In the genomic region with DNA sequence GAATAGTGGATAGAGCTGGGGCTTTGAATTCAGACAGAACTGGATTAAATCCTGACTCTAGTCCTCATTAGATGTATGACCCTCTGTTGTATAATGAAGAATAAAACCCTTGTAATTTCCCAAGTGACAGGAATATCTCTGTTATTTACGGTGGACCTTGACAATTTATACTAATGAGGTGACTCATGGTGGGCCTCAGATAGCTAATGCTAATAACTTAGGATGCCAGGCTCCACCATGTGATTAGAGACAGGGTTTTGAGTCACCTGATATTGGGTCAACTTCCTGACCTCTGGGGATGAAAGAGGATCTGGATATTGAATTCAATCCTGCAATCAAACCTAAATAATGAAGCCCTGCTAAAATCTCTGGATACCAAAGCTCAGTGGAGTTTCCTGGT, we compare ENCODE assay signal across 23 cellular contexts. TPM values are rescaled to one million over a fixed set of nuclear protein-coding genes. Genes with fewer than 3 reads are reported as not detected.
DNase-seq lines count a peak whose midpoint lies in the region; ATAC-seq, FAIRE-seq and TF ChIP-seq lines count a peak whose summit lies in the region.
"Had no signal": no experiment of that assay in that cellular context is flagged by ENCODE, and none has a peak within 500 bp of the region (broad histone marks: within the 10 kb centered on the region; RNA-seq: fewer than 3 reads in every experiment).

No MANE protein-coding gene starts in this region.

- H3K4me3 ChIP-seq in SK-N-SH (ENCODE audit: low read depth in 2 of 2, low read length in 1 of 2) (no peak overlapping the region), endothelial cell of umbilical vein (replicated peaks in 1 of 3; ENCODE audit: insufficient read depth in 1 of 3, low read depth in 1 of 3, low read length in 3 of 3) (no peak overlapping the region), GM23338 (no peak overlapping the region)
- H3K4me3 ChIP-seq: BLaER1 treated with 17β-estradiol and CSF1 and Interleukin-3, amounts not matched to agents 10 nM and 100 nM; K562; Peyer's patch had no signal

- no peak overlapping the region for H3K4me2 ChIP-seq in SK-N-SH
- no peak overlapping the region for H3K4me2 ChIP-seq in endothelial cell of umbilical vein (ENCODE audit: insufficient read depth, low read length)
- H3K4me2 ChIP-seq in GM23338 = no peak overlapping the region
- H3K4me2 ChIP-seq: BLaER1 treated with 17β-estradiol and CSF1 and Interleukin-3, amounts not matched to agents 10 nM and 100 nM had no signal

- H3K36me3 Mint-ChIP-seq in T-helper 17 cell (ENCODE audit: low read depth) = peaks cover 18% of the 10 kb centered on the region
- peaks cover 52% of the 10 kb centered on the region for H3K36me3 Mint-ChIP-seq in progenitor cell of endocrine pancreas (ENCODE audit: insufficient read depth)
- peaks cover 65% of the 10 kb centered on the region for H3K36me3 Mint-ChIP-seq in GM23338 (ENCODE audit: low read depth)

- intact Hi-C loops in endothelial cell of umbilical vein (cut with micrococcal nuclease) = no loop called here

- no peak for ATAC-seq in SK-N-SH treated with all-trans-retinoic acid at 6 μM for 48 hours
- ATAC-seq in T-helper 17 cell = no peak
- ATAC-seq in GM23338 = no peak
- no peak for ATAC-seq in HG02884 (IDR thresholded peaks at IDR 0.05; ENCODE audit: unreplicated experiment)
- ATAC-seq: CD8-positive, alpha-beta T cell; K562 had no signal

- H3K9me3 Mint-ChIP-seq in progenitor cell of endocrine pancreas (ENCODE audit: low read depth) = peaks cover 9% of the 10 kb centered on the region
- H3K9me3 Mint-ChIP-seq in GM23338 = peaks cover 20% of the 10 kb centered on the region

- TF ChIP-seq EP300 in SK-N-SH (IDR thresholded peaks at IDR 0.05; ENCODE audit: borderline replicate concordance in 1 of 2, low read depth in 1 of 2, low read length in 1 of 2) = no peak

- no peak for TF ChIP-seq POLR2A in endothelial cell of umbilical vein (IDR thresholded peaks at IDR 0.05; ENCODE audit: low read depth, low read length)

- H4K20me1 ChIP-seq in SK-N-SH (ENCODE audit: insufficient read depth) (no peaks in the 10 kb centered on the region; the same call in 1 of the 2 replicates), endothelial cell of umbilical vein (replicated peaks; ENCODE audit: control insufficient read depth, extremely low read depth, insufficient read depth, low read length) (no peaks in the 10 kb centered on the region), GM23338 (replicated peaks; ENCODE audit: insufficient read depth) (0 out of 2 replicates have a peak, but pooled peaks cover 4% of the 10 kb centered on the region)

- DNase-seq in SK-N-SH (no peak), T-helper 17 cell (no peak), endothelial cell of umbilical vein (ENCODE audit: low read depth, low spot score) (no peak), progenitor cell of endocrine pancreas (ENCODE audit: low spot score, unreplicated experiment) (no peak), germinal center (ENCODE audit: low spot score) (no peak), GM23338 (ENCODE audit: low spot score) (no peak)
- DNase-seq: 8988T; Calu3; CD8-positive, alpha-beta T cell; DMS153; GDM1; NCI-H1092; NCI-H1436; NCI-H2029; NCI-H2227 treated with DMSO at 0.1 percent for 48 hours; NCI-H510A; NCI-H748 treated with DMSO at 0.1 percent for 48 hours; Peyer's patch had no signal

- no peak for TF ChIP-seq RAD21 in SK-N-SH (IDR thresholded peaks at IDR 0.05; ENCODE audit: low read length)

- H3K27me3 Mint-ChIP-seq in T-helper 17 cell = no peaks in the 10 kb centered on the region
- H3K27me3 Mint-ChIP-seq in progenitor cell of endocrine pancreas = no peaks in the 10 kb centered on the region
- H3K27me3 Mint-ChIP-seq in GM23338 (ENCODE audit: insufficient read depth, low read depth, poor library complexity) = peaks cover 5% of the 10 kb centered on the region

- CTCF ChIA-PET in SK-N-SH (lab: Yijun Ruan, JAX) (no interaction called here), endothelial cell of umbilical vein (lab: Charles Lee) (interaction anchor here (0.8 to 1.5 kb wide), 2 partner anchors 16 to 45 kb away, joined by 3 read pairs; no protein-coding TSS in a partner anchor)

- peak; percentile 26 for FAIRE-seq in endothelial cell of umbilical vein (lab: Jason Lieb, UNC)
- FAIRE-seq: H54, K562 had no signal

- H3F3A ChIP-seq in SK-N-SH (replicated peaks; ENCODE audit: insufficient read depth) (no peaks in the 10 kb centered on the region), GM23338 (replicated peaks; ENCODE audit: low read depth) (no peaks in the 10 kb centered on the region)

- dilution Hi-C loops in endothelial cell of umbilical vein (cut with MboI; ENCODE audit: extremely low pct_ligation_motif_present, low sequenced_read_pairs) = no loop called here

- H3K4me1 Mint-ChIP-seq in T-helper 17 cell (peaks cover 2% of the 10 kb centered on the region), progenitor cell of endocrine pancreas (ENCODE audit: low read depth) (peaks cover 6% of the 10 kb centered on the region), GM23338 (no peaks in the 10 kb centered on the region)

- H3K27me3 ChIP-seq in SK-N-SH (ENCODE audit: insufficient read depth) (no peaks in the 10 kb centered on the region), endothelial cell of umbilical vein (ENCODE audit: control insufficient read depth in 2 of 2, insufficient read depth in 2 of 2, low read length in 2 of 2) (no peaks in the 10 kb centered on the region), GM23338 (ENCODE audit: insufficient read depth) (no peaks in the 10 kb centered on the region)
- H3K27me3 ChIP-seq: BLaER1 treated with 17β-estradiol and CSF1 and Interleukin-3, amounts not matched to agents 10 nM and 100 nM; Peyer's patch had no signal

- POLR2A ChIA-PET in SK-N-SH (lab: Yijun Ruan, JAX) (no interaction called here), endothelial cell of umbilical vein (lab: Charles Lee) (no interaction called here)

- WGBS in SK-N-SH (ENCODE audit: low lambda C conversion rate) = 69% methylated on average over 1 of the region's 1 CpG

- H2AFZ ChIP-seq in SK-N-SH (ENCODE audit: low read depth) (no peak overlapping the region), endothelial cell of umbilical vein (ENCODE audit: low read depth, low read length) (no peak overlapping the region), GM23338 (no peak overlapping the region)

- no peak overlapping the region for H3K4me3 Mint-ChIP-seq in T-helper 17 cell
- H3K4me3 Mint-ChIP-seq in progenitor cell of endocrine pancreas (ENCODE audit: low read depth) = no peak overlapping the region
- H3K4me3 Mint-ChIP-seq in GM23338 = no peak overlapping the region
- H3K4me3 Mint-ChIP-seq: CD8-positive, alpha-beta T cell had no signal

- no peaks in the 10 kb centered on the region; the same call in 1 of the 2 replicates for H3K79me2 ChIP-seq in SK-N-SH (ENCODE audit: insufficient read depth)
- H3K79me2 ChIP-seq in endothelial cell of umbilical vein (ENCODE audit: control insufficient read depth, insufficient read depth, low read length) = no peaks in the 10 kb centered on the region
- peaks cover 6% of the 10 kb centered on the region for H3K79me2 ChIP-seq in GM23338 (replicated peaks; ENCODE audit: insufficient read depth)

- H3K9ac ChIP-seq in SK-N-SH = no peak overlapping the region
- H3K9ac ChIP-seq in endothelial cell of umbilical vein (replicated peaks; ENCODE audit: extremely low read depth, insufficient read depth, low read length) = no peak overlapping the region
- H3K9ac ChIP-seq: BLaER1 treated with 17β-estradiol and CSF1 and Interleukin-3, amounts not matched to agents 10 nM and 100 nM had no signal

- H3K4me1 ChIP-seq in SK-N-SH (ENCODE audit: control insufficient read depth in 1 of 2, insufficient read depth in 2 of 2, low read depth in 1 of 2, low read length in 1 of 2) (no peaks in the 10 kb centered on the region), endothelial cell of umbilical vein (ENCODE audit: control insufficient read depth, extremely low read depth, insufficient read depth, low read length) (no peaks in the 10 kb centered on the region), GM23338 (ENCODE audit: insufficient read depth) (no peaks in the 10 kb centered on the region)
- H3K4me1 ChIP-seq: BLaER1 treated with 17β-estradiol and CSF1 and Interleukin-3, amounts not matched to agents 10 nM and 100 nM; Peyer's patch had no signal

- H3K36me3 ChIP-seq in SK-N-SH (replicated peaks in 1 of 2; ENCODE audit: control insufficient read depth in 1 of 2, insufficient read depth in 2 of 2, low read length in 1 of 2) (peaks cover 58 to 62% of the 10 kb centered on the region in 2 experiments), endothelial cell of umbilical vein (ENCODE audit: control insufficient read depth in 2 of 2, extremely low read depth in 1 of 2, insufficient read depth in 2 of 2, low read length in 2 of 2) (peaks cover 13 to 20% of the 10 kb centered on the region in 2 experiments), GM23338 (ENCODE audit: insufficient read depth) (peaks cover 33% of the 10 kb centered on the region)

- H3K9me2 ChIP-seq in SK-N-SH = no peaks in the 10 kb centered on the region
- H3K9me2 ChIP-seq in GM23338 (ENCODE audit: insufficient read depth) = no peaks in the 10 kb centered on the region

- no TSS peak for BruUV-seq in endothelial cell of umbilical vein (replicated peaks; lab: Mats Ljungman, UMichigan)

- H3K27ac Mint-ChIP-seq in T-helper 17 cell (peak overlapping the region; percentile 19), progenitor cell of endocrine pancreas (peak overlapping the region; percentile 29), GM23338 (no peak overlapping the region)
- H3K27ac Mint-ChIP-seq: CD8-positive, alpha-beta T cell had no signal

- H3K27ac ChIP-seq in SK-N-SH (ENCODE audit: low read depth in 2 of 2, low read length in 1 of 2) (no peak overlapping the region), endothelial cell of umbilical vein (ENCODE audit: insufficient read depth, low read depth, low read length) (no peak overlapping the region), GM23338 (ENCODE audit: low read depth) (no peak overlapping the region)
- H3K27ac ChIP-seq: BLaER1 treated with 17β-estradiol and CSF1 and Interleukin-3, amounts not matched to agents 10 nM and 100 nM; Peyer's patch had no signal

- H3K9me1 ChIP-seq in endothelial cell of umbilical vein (replicated peaks; ENCODE audit: control insufficient read depth, extremely low read depth, insufficient read depth, low read length) = no peaks in the 10 kb centered on the region

- TF ChIP-seq CTCF in SK-N-SH (IDR thresholded peaks at IDR 0.05) (no peak), endothelial cell of umbilical vein (IDR thresholded peaks at IDR 0.05; ENCODE audit: extremely low read depth in 1 of 2, insufficient read depth in 1 of 2, low read depth in 1 of 2, low read length in 2 of 2) (no peak), progenitor cell of endocrine pancreas (IDR thresholded peaks at IDR 0.05; ENCODE audit: unreplicated experiment) (no peak), GM23338 (conservative IDR thresholded peaks at IDR 0.05; ENCODE audit: low read depth in 2 of 2) (no peak)

- H3K9me3 ChIP-seq in SK-N-SH (peaks cover 7% of the 10 kb centered on the region; the same call in 1 of the 2 replicates), T-helper 17 cell (ENCODE audit: control insufficient read depth, low read length, poor library complexity, severe bottlenecking) (no peaks in the 10 kb centered on the region), endothelial cell of umbilical vein (replicated peaks; ENCODE audit: control insufficient read depth, insufficient read depth, low read length) (no peaks in the 10 kb centered on the region)

RNA-seq across cellular contexts. Expression of a gene that starts 33.6 kb away (rescaled TPM):
- polyA plus RNA-seq in SK-N-SH (2012; rRNA removed) (11.8 and 12.1 TPM in 2 replicates), endothelial cell of umbilical vein (10.9 and 14.2 TPM in 2 replicates), GM23338 (2016; fragmentation: Nextera tagmentation; extraction: Ambion mirVana) (11.0 and 13.1 TPM in 2 replicates)
- 15.6 and 17.2 TPM in 2 replicates for polyA plus RNA-seq in SK-N-SH (2012; cell fraction: cytosol; rRNA removed)
- polyA plus RNA-seq in SK-N-SH (2012; cell fraction: nucleus; rRNA removed) = 9.9 and 21.0 TPM in 2 replicates
- total RNA-seq in T-helper 17 cell (10 to 100 TPM; 53.0 to 63.1 TPM), endothelial cell of umbilical vein (37.5 and 37.9 TPM in 2 replicates), progenitor cell of endocrine pancreas (42.7 and 46.1 TPM in 2 replicates)
- polyA plus RNA-seq in endothelial cell of umbilical vein (2011; cell fraction: cytosol; rRNA removed) = 17.2 and 18.1 TPM in 2 replicates
- 37.5 and 42.5 TPM in 2 replicates for polyA plus RNA-seq in endothelial cell of umbilical vein (2011; cell fraction: nucleus; rRNA removed)
- polyA plus RNA-seq in endothelial cell of umbilical vein (2012) = 34.5 and 38.5 TPM in 2 replicates
- polyA minus RNA-seq in endothelial cell of umbilical vein = 29.9 and 31.6 TPM in 2 replicates
- 18.4 TPM for polyA minus RNA-seq in endothelial cell of umbilical vein (2011; cell fraction: cytosol; rRNA and poly(A)+ RNA removed)
- polyA minus RNA-seq in endothelial cell of umbilical vein (2011; cell fraction: nucleus; rRNA and poly(A)+ RNA removed) = 26.0 and 43.4 TPM in 2 replicates
- total RNA-seq in GM23338 (2014; rRNA removed; shearing (Covaris generic)) = 35.7 and 39.3 TPM in 2 replicates
